In genomic region chr4:110108960-110109359, GRCh38 we compare ENCODE assay signal across 1 cellular context.
TF ChIP-seq lines count a peak whose summit lies in the region.

No MANE protein-coding gene starts in this region.

TF ChIP-seq in GM23338, 12 proteins besides CTCF, POLR2A, EP300 and RAD21 (continued from another document):
- TF ChIP-seq ZNF462 (CRISPR knock-in tag; IDR thresholded peaks at IDR 0.05): no peak
- TF ChIP-seq, protein P1, sequence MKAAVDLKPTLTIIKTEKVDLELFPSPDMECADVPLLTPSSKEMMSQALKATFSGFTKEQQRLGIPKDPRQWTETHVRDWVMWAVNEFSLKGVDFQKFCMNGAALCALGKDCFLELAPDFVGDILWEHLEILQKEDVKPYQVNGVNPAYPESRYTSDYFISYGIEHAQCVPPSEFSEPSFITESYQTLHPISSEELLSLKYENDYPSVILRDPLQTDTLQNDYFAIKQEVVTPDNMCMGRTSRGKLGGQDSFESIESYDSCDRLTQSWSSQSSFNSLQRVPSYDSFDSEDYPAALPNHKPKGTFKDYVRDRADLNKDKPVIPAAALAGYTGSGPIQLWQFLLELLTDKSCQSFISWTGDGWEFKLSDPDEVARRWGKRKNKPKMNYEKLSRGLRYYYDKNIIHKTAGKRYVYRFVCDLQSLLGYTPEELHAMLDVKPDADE (IDR thresholded peaks at IDR 0.05): no peak
- TF ChIP-seq STAT1 (IDR thresholded peaks at IDR 0.05; ENCODE audit: unreplicated experiment): no peak
